In genomic region chr2:28753043-28753683, GRCh38 we compare ENCODE assay signal across 8 cellular contexts. TPM values are rescaled to one million over a fixed set of nuclear protein-coding genes. Genes with fewer than 3 reads are reported as not detected.
DNase-seq lines count a peak whose midpoint lies in the region; ATAC-seq and TF ChIP-seq lines count a peak whose summit lies in the region.

No MANE protein-coding gene starts in this region.

- no peaks in the 10 kb centered on the region for H3K27me3 Mint-ChIP-seq in activated naive CD4-positive, alpha-beta T cell treated with anti-CD3 and anti-CD28 coated beads, Interleukin-2, amount 50 U/mL, for 24 hours

- ATAC-seq in HG03045 (IDR thresholded peaks at IDR 0.05; ENCODE audit: unreplicated experiment) (no peak), HG02981 (IDR thresholded peaks at IDR 0.05; ENCODE audit: unreplicated experiment) (no peak)

- peak overlapping the region; percentile 96 for H3K4me3 ChIP-seq in BLaER1
- peak overlapping the region; percentile 81 to 98 (median 96) for H3K4me3 ChIP-seq in Peyer's patch
- H3K4me3 ChIP-seq in left ventricle myocardium inferior = peak overlapping the region; percentile 97
- peak overlapping the region; percentile 99 to 100 for H3K4me3 ChIP-seq in prostate gland

- H3K4me2 ChIP-seq in BLaER1 = peak overlapping the region; percentile 70

- TF ChIP-seq CTCF in Peyer's patch (IDR thresholded peaks at IDR 0.05) (peak in 5 of 6 experiments; percentile 34 to 86 (median 78)), left ventricle myocardium inferior (IDR thresholded peaks at IDR 0.05; ENCODE audit: borderline replicate concordance) (peak; percentile 68), prostate gland (IDR thresholded peaks at IDR 0.05) (peak; percentile 29 to 92 (median 75))

- no peaks in the 10 kb centered on the region for H3K27me3 ChIP-seq in BLaER1
- no peaks in the 10 kb centered on the region for H3K27me3 ChIP-seq in Peyer's patch
- H3K27me3 ChIP-seq in left ventricle myocardium inferior (ENCODE audit: low read depth) = no peaks in the 10 kb centered on the region
- no peaks in the 10 kb centered on the region for H3K27me3 ChIP-seq in prostate gland (replicated peaks; ENCODE audit: insufficient read depth)

- WGBS in prostate gland = under 1% methylated on average over 7 of the region's 7 CpGs

- peak overlapping the region; percentile 97 for H3K27ac ChIP-seq in BLaER1
- peak overlapping the region; percentile 99 to 100 (median 100) for H3K27ac ChIP-seq in Peyer's patch
- peak overlapping the region; percentile 100 for H3K27ac ChIP-seq in left ventricle myocardium inferior (replicated peaks)
- H3K27ac ChIP-seq in prostate gland = peak overlapping the region; percentile 100

- peak overlapping the region; percentile 99 for H3K4me3 Mint-ChIP-seq in activated naive CD4-positive, alpha-beta T cell treated with anti-CD3 and anti-CD28 coated beads, Interleukin-2, amount 50 U/mL, for 24 hours

- H3K9ac ChIP-seq in BLaER1 = peak overlapping the region; percentile 99

- POLR2A ChIA-PET in HEK293T (lab: Yijun Ruan, JAX) = interaction anchor here (1.7 to 2.1 kb wide), 2 partner anchors 90 to 187 kb away, joined by 5 to 13 read pairs; no protein-coding TSS in a partner anchor

- H3K36me3 Mint-ChIP-seq in activated naive CD4-positive, alpha-beta T cell treated with anti-CD3 and anti-CD28 coated beads, Interleukin-2, amount 50 U/mL, for 24 hours = peaks cover 8% of the 10 kb centered on the region

- peaks cover 66% of the 10 kb centered on the region for H3K4me1 Mint-ChIP-seq in activated naive CD4-positive, alpha-beta T cell treated with anti-CD3 and anti-CD28 coated beads, Interleukin-2, amount 50 U/mL, for 24 hours

- H3K4me1 ChIP-seq in BLaER1 = peaks cover 52% of the 10 kb centered on the region
- peaks cover 0 to 44% (median 3%) of the 10 kb centered on the region in 4 donors for H3K4me1 ChIP-seq in Peyer's patch
- H3K4me1 ChIP-seq in left ventricle myocardium inferior = peaks cover 76% of the 10 kb centered on the region
- H3K4me1 ChIP-seq in prostate gland (replicated peaks) = peaks cover 15% of the 10 kb centered on the region

- DNase-seq in HEK293T (ENCODE audit: extremely low spot score) (peak; percentile 22), Peyer's patch (peak; percentile 43 to 87 (median 53)), left ventricle myocardium inferior (peak; percentile 41), prostate gland (ENCODE audit: low spot score) (peak; percentile 84)

- peaks cover 61% of the 10 kb centered on the region for H4K20me1 ChIP-seq in BLaER1

- H3K27ac Mint-ChIP-seq in activated naive CD4-positive, alpha-beta T cell treated with anti-CD3 and anti-CD28 coated beads, Interleukin-2, amount 50 U/mL, for 24 hours = peak overlapping the region; percentile 96

- TF ChIP-seq POLR2A in Peyer's patch (IDR thresholded peaks at IDR 0.05) (peak; percentile 29 to 35), prostate gland (IDR thresholded peaks at IDR 0.05) (peak; percentile 65)

- H3K36me3 ChIP-seq in BLaER1 (peaks cover 8% of the 10 kb centered on the region), Peyer's patch (no peaks in the 10 kb centered on the region), left ventricle myocardium inferior (peaks cover under 1% of the 10 kb centered on the region), prostate gland (no peaks in the 10 kb centered on the region)

- H3K9me3 ChIP-seq in BLaER1 = no peaks in the 10 kb centered on the region
- H3K9me3 ChIP-seq in Peyer's patch = no peaks in the 10 kb centered on the region
- no peaks in the 10 kb centered on the region for H3K9me3 ChIP-seq in left ventricle myocardium inferior (replicated peaks)
- no peaks in the 10 kb centered on the region for H3K9me3 ChIP-seq in prostate gland

- intact Hi-C loops in left ventricle myocardium inferior (cut with micrococcal nuclease) = loop anchor here (10.0 kb wide), 1 partner anchor 158 kb away; no protein-coding TSS in a partner anchor
- intact Hi-C loops in prostate gland (cut with DNase I) = loop anchor here (2.0 to 10.0 kb wide), 3 partner anchors 88 to 158 kb away; no protein-coding TSS in a partner anchor

- H3K9me3 Mint-ChIP-seq in activated naive CD4-positive, alpha-beta T cell treated with anti-CD3 and anti-CD28 coated beads, Interleukin-2, amount 50 U/mL, for 24 hours = no peaks in the 10 kb centered on the region

- CTCF ChIA-PET in HEK293T (lab: Yijun Ruan, JAX) = interaction anchor here (0.6 to 0.7 kb wide), 2 partner anchors 72 to 158 kb away, joined by 4 read pairs; no protein-coding TSS in a partner anchor

TF ChIP-seq in HEK293T, 16 proteins besides CTCF, POLR2A, EP300 and RAD21:
- TF ChIP-seq ELF4 (IDR thresholded peaks at IDR 0.05) (no peak), ZNF384 (IDR thresholded peaks at IDR 0.05) (no peak), TARDBP (IDR thresholded peaks at IDR 0.05) (no peak), LEF1 (IDR thresholded peaks at IDR 0.05; ENCODE audit: borderline replicate concordance) (no peak), FOXK2 (IDR thresholded peaks at IDR 0.05) (peak; percentile 64; the same call in 1 of the 2 replicates), L3MBTL2 (conservative IDR thresholded peaks at IDR 0.05) (no peak), SUZ12 (IDR thresholded peaks at IDR 0.05) (no peak), CTBP1 (IDR thresholded peaks at IDR 0.05; ENCODE audit: borderline replicate concordance) (0 out of 2 replicates have a peak, but pooled peaks have one; percentile 21), SP1 (IDR thresholded peaks at IDR 0.05) (no peak)

RNA-seq across cellular contexts. Expression of gene PPP1CB, which starts 1.5 kb away (rescaled TPM):
- total RNA-seq in Peyer's patch = 100 to 1,000 TPM in 3 of 4 donors, 10 to 100 TPM in 1; 92.8 to 200 (median 123) TPM
- 461 TPM for total RNA-seq in left ventricle myocardium inferior
- total RNA-seq in prostate gland = 100 to 1,000 TPM; 177 to 260 TPM

RNA-seq across cellular contexts. Expression of gene SPDYA, which starts 57.5 kb away (rescaled TPM):
- total RNA-seq in Peyer's patch (under 1 TPM in 2 of 4 donors, not detected in 2; 0.35 to 0.80 TPM), left ventricle myocardium inferior (0.14 TPM), prostate gland (1 to 10 TPM in 1 of 2 donors, under 1 TPM in 1; 0.73 to 7.3 TPM)

Comparison
In these comparisons a context has a peak if more than half of its experiments do, and no peak if none do; other contexts are left out.
1. DNase-seq: peak in every context shown above with its lines; median percentile 84 in prostate gland; 53 in Peyer's patch; 41 in left ventricle myocardium inferior; 22 in HEK293T.